Comparison of ENCODE assay signal across 28 cellular contexts in the genomic region with DNA sequence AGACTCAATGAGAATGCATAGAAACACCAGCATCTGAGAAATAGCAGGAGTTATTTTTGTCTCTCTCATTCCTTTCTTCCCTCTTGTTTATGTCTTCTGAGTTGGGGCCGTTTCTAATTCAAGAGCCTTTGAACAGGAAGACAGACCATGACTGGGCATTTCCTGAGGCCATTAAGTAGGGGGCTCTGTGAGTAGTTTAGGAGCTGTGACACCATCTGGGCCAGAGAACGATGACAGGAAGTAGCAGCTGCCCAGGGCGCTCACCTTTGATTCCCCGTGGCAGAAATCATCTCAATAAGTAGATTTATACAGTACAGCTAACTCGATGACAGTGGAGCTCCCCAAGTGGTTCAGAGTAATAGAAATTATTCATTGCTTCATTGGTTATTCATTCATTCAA.
DNase-seq lines count a peak whose midpoint lies in the region; TF ChIP-seq lines count a peak whose summit lies in the region.
"Had no signal": no experiment of that assay in that cellular context is flagged by ENCODE, and none has a peak within 500 bp of the region (broad histone marks: within the 10 kb centered on the region; RNA-seq: fewer than 3 reads in every experiment).

No MANE protein-coding gene starts in this region.

- H3K36me3 Mint-ChIP-seq in glutamatergic neuron (ENCODE audit: unreplicated experiment) = peaks cover 6% of the 10 kb centered on the region
- H3K36me3 Mint-ChIP-seq: CD8-positive, alpha-beta memory T cell; mesothelial cell of epicardium; naive thymus-derived CD4-positive, alpha-beta T cell; stimulated activated effector memory CD8-positive, alpha-beta T cell treated with anti-CD3 and anti-CD28 coated beads, Interleukin-12 subunit alpha, Interleukin-12 subunit beta, amount 100 ng/mL, for 72 hours; T-cell had no signal

- no peak overlapping the region for H3K14ac ChIP-seq in mesenchymal stem cell (ENCODE audit: low read length in 2 of 2)

- no peak overlapping the region for H2BK5ac ChIP-seq in mesenchymal stem cell (ENCODE audit: low read depth, low read length, poor library complexity, severe bottlenecking)

- no peaks in the 10 kb centered on the region for H3K27me3 ChIP-seq in SJCRH30
- H3K27me3 ChIP-seq in mesenchymal stem cell (ENCODE audit: control insufficient read depth in 1 of 2, insufficient read depth in 1 of 2, low read length in 2 of 2) = peaks cover 9 to 26% of the 10 kb centered on the region in 2 experiments
- H3K27me3 ChIP-seq: brain microvascular endothelial cell, left lung, upper lobe of right lung had no signal

- peaks cover 3% of the 10 kb centered on the region for H3K27me3 Mint-ChIP-seq in glutamatergic neuron (ENCODE audit: unreplicated experiment)

- no peak overlapping the region for H3K9ac ChIP-seq in mesenchymal stem cell (ENCODE audit: low read length)

- no peak overlapping the region for H3K4me2 ChIP-seq in mesenchymal stem cell (ENCODE audit: low read length, poor library complexity, severe bottlenecking)

- H3K79me1 ChIP-seq in mesenchymal stem cell (replicated peaks; ENCODE audit: low read length, poor library complexity, severe bottlenecking) = no peaks in the 10 kb centered on the region

- H3K4me3 ChIP-seq in SJCRH30 = no peak overlapping the region
- no peak overlapping the region for H3K4me3 ChIP-seq in mesenchymal stem cell (ENCODE audit: insufficient read depth in 1 of 2, low read depth in 1 of 2, low read length in 2 of 2)
- H3K4me3 ChIP-seq: left lung, upper lobe of right lung had no signal

- no peak overlapping the region for H2BK120ac ChIP-seq in mesenchymal stem cell (ENCODE audit: low read depth, low read length)

- H3K9me3 Mint-ChIP-seq in glutamatergic neuron (ENCODE audit: unreplicated experiment) = peaks cover 2% of the 10 kb centered on the region
- H3K9me3 Mint-ChIP-seq: activated T-cell treated with anti-CD3 and anti-CD28 coated beads, Interleukin-2, amount 50 U/mL, for 72 hours; stimulated activated effector memory CD8-positive, alpha-beta T cell treated with anti-CD3 and anti-CD28 coated beads, Interleukin-12 subunit alpha, Interleukin-12 subunit beta, amount 100 ng/mL, for 72 hours; T-cell had no signal

- no peak overlapping the region for H3K4me3 Mint-ChIP-seq in glutamatergic neuron (ENCODE audit: unreplicated experiment)
- H3K4me3 Mint-ChIP-seq: activated T-cell treated with anti-CD3 and anti-CD28 coated beads, Interleukin-2, amount 50 U/mL, for 72 hours; CD8-positive, alpha-beta memory T cell; mesothelial cell of epicardium; naive thymus-derived CD4-positive, alpha-beta T cell; stimulated activated effector memory CD8-positive, alpha-beta T cell treated with anti-CD3 and anti-CD28 coated beads, Interleukin-12 subunit alpha, Interleukin-12 subunit beta, amount 100 ng/mL, for 72 hours; T-cell had no signal

- H4K8ac ChIP-seq in mesenchymal stem cell (ENCODE audit: low read length) = no peak overlapping the region

- H2AFZ ChIP-seq in mesenchymal stem cell (ENCODE audit: low read depth, low read length) = no peak overlapping the region

- H3K4me1 ChIP-seq in SJCRH30 (peaks cover 11% of the 10 kb centered on the region), mesenchymal stem cell (ENCODE audit: control insufficient read depth, insufficient read depth, low read depth, low read length) (no peaks in the 10 kb centered on the region)
- H3K4me1 ChIP-seq: left lung, upper lobe of right lung had no signal

- peak overlapping the region; percentile 45 for H3K27ac ChIP-seq in SJCRH30
- no peak overlapping the region for H3K27ac ChIP-seq in mesenchymal stem cell (ENCODE audit: low read length, poor library complexity, severe bottlenecking)
- H3K27ac ChIP-seq in caudate nucleus (ENCODE audit: low read depth, low read length) = no peak overlapping the region
- H3K27ac ChIP-seq: 22Rv1, brain microvascular endothelial cell, left lung, upper lobe of right lung had no signal

- H3K4me1 Mint-ChIP-seq in glutamatergic neuron (ENCODE audit: low read depth, unreplicated experiment) = peaks cover 21% of the 10 kb centered on the region
- H3K4me1 Mint-ChIP-seq: mesothelial cell of epicardium; stimulated activated effector memory CD8-positive, alpha-beta T cell treated with anti-CD3 and anti-CD28 coated beads, Interleukin-12 subunit alpha, Interleukin-12 subunit beta, amount 100 ng/mL, for 72 hours had no signal

- no peak overlapping the region for H4K91ac ChIP-seq in mesenchymal stem cell (ENCODE audit: low read length)

- no peak for TF ChIP-seq CTCF in glutamatergic neuron (IDR thresholded peaks at IDR 0.05; ENCODE audit: partially characterized antibody, unreplicated experiment)

- peak; percentile 7 for DNase-seq in DMS53 (lab: John Stamatoyannopoulos, UW)
- DNase-seq in DMS53 treated with DMSO at 0.1 percent for 48 hours (lab: John Stamatoyannopoulos, UW; ENCODE audit: unreplicated experiment) = no peak
- peak; percentile 59 for DNase-seq in NAMALWA (ENCODE audit: low spot score)
- peak; percentile 64 to 79 for DNase-seq in SJCRH30
- peak; percentile 36 for DNase-seq in mesenchymal stem cell
- DNase-seq in glutamatergic neuron = no peak
- DNase-seq in caudate nucleus (lab: John Stamatoyannopoulos, UW) = no peak
- no peak for DNase-seq in activated CD8-positive, alpha-beta memory T cell treated with anti-CD3 and anti-CD28 coated beads, Interleukin-2, amount 50 U/mL, for 4 hours
- DNase-seq: activated naive CD4-positive, alpha-beta T cell treated with Interleukin-2 at 50 U/mL for 16 hours; activated T-cell treated with anti-CD3 and anti-CD28 coated beads, Interleukin-2, amount 50 U/mL, for 72 hours; brain microvascular endothelial cell; CD8-positive, alpha-beta memory T cell; DMS79 treated with DMSO at 0.1 percent for 48 hours; effector memory CD4-positive, alpha-beta T cell; foreskin fibroblast; HCEC 1CT; left lung; naive thymus-derived CD4-positive, alpha-beta T cell; NCI-H1694; NCI-H2171 treated with DMSO at 0.1 percent for 48 hours; NCI-H526 treated with DMSO at 0.1 percent for 48 hours; SIG-M5; stimulated activated CD4-positive, alpha-beta T cell treated with anti-CD3 and anti-CD28 coated beads, Interleukin-2, amount 100 ng/mL, for 48 hours; T-cell; upper lobe of right lung had no signal

- no peak overlapping the region for H3K27ac Mint-ChIP-seq in glutamatergic neuron (ENCODE audit: unreplicated experiment)
- H3K27ac Mint-ChIP-seq: activated T-cell treated with anti-CD3 and anti-CD28 coated beads, Interleukin-2, amount 50 U/mL, for 72 hours; CD8-positive, alpha-beta memory T cell; mesothelial cell of epicardium; naive thymus-derived CD4-positive, alpha-beta T cell; stimulated activated effector memory CD8-positive, alpha-beta T cell treated with anti-CD3 and anti-CD28 coated beads, Interleukin-12 subunit alpha, Interleukin-12 subunit beta, amount 100 ng/mL, for 72 hours; T-cell had no signal

- no peak overlapping the region for H3K4ac ChIP-seq in mesenchymal stem cell (ENCODE audit: low read depth in 1 of 2, low read length in 2 of 2)

- no peak overlapping the region for H2BK15ac ChIP-seq in mesenchymal stem cell (ENCODE audit: low read depth, poor library complexity, severe bottlenecking)

- no peak overlapping the region for H3K18ac ChIP-seq in mesenchymal stem cell (ENCODE audit: low read depth in 1 of 2, low read length in 2 of 2)

- H3K9me3 ChIP-seq in SJCRH30 (replicated peaks) = 0 out of 2 replicates have a peak, but pooled peaks cover 3% of the 10 kb centered on the region
- peaks cover 2% of the 10 kb centered on the region for H3K9me3 ChIP-seq in mesenchymal stem cell (ENCODE audit: control insufficient read depth, low read length)
- H3K9me3 ChIP-seq: left lung, upper lobe of right lung had no signal

- 34% methylated on average over 4 of the region's 5 CpGs for WGBS in mesenchymal stem cell

- H3K23ac ChIP-seq in mesenchymal stem cell (ENCODE audit: low read length in 2 of 2) = no peak overlapping the region

- H3K36me3 ChIP-seq in SJCRH30 = no peaks in the 10 kb centered on the region
- H3K36me3 ChIP-seq in mesenchymal stem cell (ENCODE audit: control insufficient read depth in 1 of 2, insufficient read depth in 2 of 2, low read depth in 1 of 2, low read length in 2 of 2) = no peaks in the 10 kb centered on the region
- H3K36me3 ChIP-seq: brain microvascular endothelial cell, left lung, upper lobe of right lung had no signal

- H2AK5ac ChIP-seq in mesenchymal stem cell (ENCODE audit: low read length, severe bottlenecking) = no peak overlapping the region

- H2BK12ac ChIP-seq in mesenchymal stem cell (ENCODE audit: low read length in 2 of 2) = no peak overlapping the region

Comparison
In these comparisons a context has a peak if more than half of its experiments do, and no peak if none do; other contexts are left out.
1. DNase-seq: peak in DMS53 (single experiment), NAMALWA (single experiment), SJCRH30 (2 of 2) and mesenchymal stem cell (single experiment); none in DMS53 treated with DMSO at 0.1 percent for 48 hours (single experiment), glutamatergic neuron (single experiment), caudate nucleus (0 of 61) and activated CD8-positive, alpha-beta memory T cell treated with anti-CD3 and anti-CD28 coated beads, Interleukin-2, amount 50 U/mL, for 4 hours (single experiment).